Comparison of ENCODE assay signal across 2 cellular contexts in genomic region chr12:49339464-49339861, GRCh38.
TF ChIP-seq lines count a peak whose summit lies in the region.

No MANE protein-coding gene starts in this region.

TF ChIP-seq in GM23338, 12 proteins besides CTCF, POLR2A, EP300 and RAD21:
- TF ChIP-seq EZH2 (IDR thresholded peaks at IDR 0.05; ENCODE audit: low read depth, unreplicated experiment) (no peak), NANOG (IDR thresholded peaks at IDR 0.05; ENCODE audit: borderline replicate concordance) (no peak), STAT1 (IDR thresholded peaks at IDR 0.05; ENCODE audit: unreplicated experiment) (no peak)

TF ChIP-seq in WTC11, 78 proteins besides CTCF, POLR2A, EP300 and RAD21:
- TF ChIP-seq ZNF263 (CRISPR knock-in tag; IDR thresholded peaks at IDR 0.05; ENCODE audit: low read depth), result no peak
- 0 out of 2 replicates have a peak, but pooled peaks have one; percentile 20 for TF ChIP-seq SMAD4 (CRISPR knock-in tag; IDR thresholded peaks at IDR 0.05)
- no peak for TF ChIP-seq STAT6 (CRISPR knock-in tag; conservative IDR thresholded peaks at IDR 0.05; ENCODE audit: low read depth)
- TF ChIP-seq ZBTB21 (CRISPR knock-in tag; IDR thresholded peaks at IDR 0.05; ENCODE audit: borderline replicate concordance), result no peak
- TF ChIP-seq, protein P1, sequence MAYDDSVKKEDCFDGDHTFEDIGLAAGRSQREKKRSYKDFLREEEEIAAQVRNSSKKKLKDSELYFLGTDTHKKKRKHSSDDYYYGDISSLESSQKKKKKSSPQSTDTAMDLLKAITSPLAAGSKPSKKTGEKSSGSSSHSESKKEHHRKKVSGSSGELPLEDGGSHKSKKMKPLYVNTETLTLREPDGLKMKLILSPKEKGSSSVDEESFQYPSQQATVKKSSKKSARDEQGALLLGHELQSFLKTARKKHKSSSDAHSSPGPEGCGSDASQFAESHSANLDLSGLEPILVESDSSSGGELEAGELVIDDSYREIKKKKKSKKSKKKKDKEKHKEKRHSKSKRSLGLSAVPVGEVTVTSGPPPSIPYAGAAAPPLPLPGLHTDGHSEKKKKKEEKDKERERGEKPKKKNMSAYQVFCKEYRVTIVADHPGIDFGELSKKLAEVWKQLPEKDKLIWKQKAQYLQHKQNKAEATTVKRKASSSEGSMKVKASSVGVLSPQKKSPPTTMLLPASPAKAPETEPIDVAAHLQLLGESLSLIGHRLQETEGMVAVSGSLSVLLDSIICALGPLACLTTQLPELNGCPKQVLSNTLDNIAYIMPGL (CRISPR knock-in tag; IDR thresholded peaks at IDR 0.05), result no peak
